9 cellular contexts compared by ENCODE assay signal in genomic region chr17:81924557-81925532, GRCh38. TPM values are rescaled to one million over a fixed set of nuclear protein-coding genes. Genes with fewer than 3 reads are reported as not detected.
A peak's percentile ranks its signal among the peaks of the same experiment; 100 is the strongest.
DNase-seq lines count a peak whose midpoint lies in the region; ATAC-seq and TF ChIP-seq lines count a peak whose summit lies in the region.
"Had no signal": no experiment of that assay in that cellular context is flagged by ENCODE, and none has a peak within 500 bp of the region (broad histone marks: within the 10 kb centered on the region; RNA-seq: fewer than 3 reads in every experiment).

No MANE protein-coding gene starts in this region.

- peaks cover 69% of the 10 kb centered on the region for H4K20me1 ChIP-seq in smooth muscle cell (ENCODE audit: low read depth)

- DNase-seq in SIG-M5 treated with dmso at 0.1 percent for 504 hours (lab: John Stamatoyannopoulos, UW; ENCODE audit: unreplicated experiment) (peak; percentile 44), SIG-M5 (lab: John Stamatoyannopoulos, UW) (no peak), T-cell (peak in 1 of 34 experiments; percentile 15), smooth muscle cell (lab: John Stamatoyannopoulos, UW; ENCODE audit: unreplicated experiment) (no peak), mesenteric fat pad (ENCODE audit: low spot score) (no peak), amygdala (lab: John Stamatoyannopoulos, UW) (no peak), cerebellar cortex (ENCODE audit: low spot score) (no peak)
- DNase-seq: SJCRH30 had no signal

- H3K4me3 ChIP-seq in gastroesophageal sphincter, result peak overlapping the region in 1 of 2 donors; percentile 6
- H3K4me3 ChIP-seq in smooth muscle cell, result no peak overlapping the region
- H3K4me3 ChIP-seq: SJCRH30 had no signal

- POLR2A ChIA-PET in T-cell (lab: Charles Lee), result interaction anchor here in 1 of 2 donors (0.5 to 0.6 kb wide), 2 partner anchors 28 to 1621 kb away, joined by 3 to 5 read pairs; no protein-coding TSS in a partner anchor

- no peaks in the 10 kb centered on the region for H3K9me3 Mint-ChIP-seq in T-cell

- no peaks in the 10 kb centered on the region for H3K36me3 Mint-ChIP-seq in T-cell

- ATAC-seq in T-cell (replicated peaks in 1 of 4) (no peak), gastroesophageal sphincter (no peak)

- no peaks in the 10 kb centered on the region for H3K9me3 ChIP-seq in gastroesophageal sphincter
- H3K9me3 ChIP-seq in smooth muscle cell (replicated peaks; ENCODE audit: low read depth), result no peaks in the 10 kb centered on the region
- H3K9me3 ChIP-seq: SJCRH30 had no signal

- no peak overlapping the region for H3K9ac ChIP-seq in smooth muscle cell (ENCODE audit: low read depth)

- peaks cover 10% of the 10 kb centered on the region for H3F3A ChIP-seq in smooth muscle cell (ENCODE audit: low read depth)

- H3K27me3 Mint-ChIP-seq in T-cell, result peaks cover 0 to 8% of the 10 kb centered on the region in 2 donors

- H2AFZ ChIP-seq in smooth muscle cell (ENCODE audit: low read depth), result no peak overlapping the region

- no peak for TF ChIP-seq CTCF in gastroesophageal sphincter (IDR thresholded peaks at IDR 0.05)
- no peak for TF ChIP-seq CTCF in smooth muscle cell (IDR thresholded peaks at IDR 0.05; ENCODE audit: borderline replicate concordance, insufficient read depth, poor library complexity, severe bottlenecking)

- peak overlapping the region; percentile 84 for H3K4me2 ChIP-seq in smooth muscle cell

- H3K27ac Mint-ChIP-seq in T-cell, result no peak overlapping the region

- H3K4me3 Mint-ChIP-seq in T-cell, result peak overlapping the region; percentile 62 to 90 (median 83)

- CTCF ChIA-PET in T-cell (lab: Charles Lee), result interaction anchor here in 1 of 2 donors (0.7 kb wide), 1 partner anchor 35 kb away, joined by 4 read pairs; no protein-coding TSS in a partner anchor

- H3K4me1 Mint-ChIP-seq in T-cell, result peaks cover 21 to 37% (median 22%) of the 10 kb centered on the region in 3 donors

- H3K36me3 ChIP-seq in gastroesophageal sphincter, result peaks cover 0 to 27% of the 10 kb centered on the region in 2 donors
- no peaks in the 10 kb centered on the region for H3K36me3 ChIP-seq in smooth muscle cell (ENCODE audit: low read depth)
- H3K36me3 ChIP-seq: SJCRH30 had no signal

- H3K27ac ChIP-seq in gastroesophageal sphincter, result peak overlapping the region in 3 of 4 donors; percentile 71 to 99 (median 98)
- peak overlapping the region; percentile 72 for H3K27ac ChIP-seq in smooth muscle cell (ENCODE audit: low read depth)
- H3K27ac ChIP-seq: SJCRH30 had no signal

- no peak for TF ChIP-seq POLR2A in gastroesophageal sphincter (IDR thresholded peaks at IDR 0.05)

- H3K79me2 ChIP-seq in smooth muscle cell (ENCODE audit: low read depth), result peaks cover 72% of the 10 kb centered on the region

- no peak for TF ChIP-seq EP300 in gastroesophageal sphincter (IDR thresholded peaks at IDR 0.05)

- H3K27me3 ChIP-seq in gastroesophageal sphincter (peaks cover 18% of the 10 kb centered on the region), smooth muscle cell (ENCODE audit: low read depth) (no peaks in the 10 kb centered on the region)
- H3K27me3 ChIP-seq: SJCRH30 had no signal

- H3K4me1 ChIP-seq in gastroesophageal sphincter, result peaks cover 0 to 78% (median 52%) of the 10 kb centered on the region in 3 donors
- H3K4me1 ChIP-seq in smooth muscle cell (ENCODE audit: low read depth), result peaks cover 32% of the 10 kb centered on the region

- WGBS in gastroesophageal sphincter (ENCODE audit: low coverage in 1 of 2), 2 donors, result 87% methylated on average over 4 of the region's 21 CpGs; no CpG with 5 or more reads in 1 of the 2 donors
- 63% methylated on average over 21 of the region's 21 CpGs for WGBS in smooth muscle cell (ENCODE audit: low lambda C conversion rate)

RNA-seq across cellular contexts. Expression of gene MAFG, which starts 2.7 kb away (rescaled TPM):
- 10 to 100 TPM; 10.6 to 24.8 (median 18.8) TPM for total RNA-seq in T-cell
- total RNA-seq in gastroesophageal sphincter, result 10 to 100 TPM; 18.8 to 39.3 (median 25.3) TPM
- 13.7 and 15.3 TPM in 2 replicates for total RNA-seq in smooth muscle cell
- 30.3 and 39.0 TPM in 2 replicates for polyA plus RNA-seq in smooth muscle cell
- total RNA-seq in mesenteric fat pad, result 29.7 TPM

RNA-seq across cellular contexts. Expression of gene SIRT7, which starts 6.9 kb away (rescaled TPM):
- 10 to 100 TPM; 54.3 to 96.2 (median 77.4) TPM for total RNA-seq in T-cell
- 10 to 100 TPM; 14.3 to 24.1 (median 18.3) TPM for total RNA-seq in gastroesophageal sphincter
- 9.5 and 19.9 TPM in 2 replicates for total RNA-seq in smooth muscle cell
- polyA plus RNA-seq in smooth muscle cell, result 10.1 and 27.9 TPM in 2 replicates
- 16.9 TPM for total RNA-seq in mesenteric fat pad

RNA-seq across cellular contexts. Expression of gene PYCR1, which starts 12.3 kb away (rescaled TPM):
- total RNA-seq in T-cell, result 10 to 100 TPM in 2 of 5 donors, 1 to 10 TPM in 2, under 1 TPM in 1; 0.93 to 15.4 (median 8.2) TPM
- total RNA-seq in gastroesophageal sphincter, result 1 to 10 TPM; 3.4 to 6.8 (median 5.1) TPM
- total RNA-seq in smooth muscle cell, result 144 and 157 TPM in 2 replicates
- polyA plus RNA-seq in smooth muscle cell, result 213 and 339 TPM in 2 replicates
- 9.5 TPM for total RNA-seq in mesenteric fat pad

RNA-seq across cellular contexts. Expression of gene PCYT2, which starts 13.6 kb away (rescaled TPM):
- total RNA-seq in T-cell (10 to 100 TPM; 24.5 to 55.2 (median 48.2) TPM), gastroesophageal sphincter (10 to 100 TPM; 18.4 to 45.8 (median 34.4) TPM), smooth muscle cell (10.3 and 11.4 TPM in 2 replicates), mesenteric fat pad (33.9 TPM)
- 27.9 and 50.6 TPM in 2 replicates for polyA plus RNA-seq in smooth muscle cell

RNA-seq across cellular contexts. Expression of gene MYADML2, which starts 22.2 kb away (rescaled TPM):
- total RNA-seq in T-cell (not detected), gastroesophageal sphincter (not detected), smooth muscle cell (not detected in 2 replicates), mesenteric fat pad (not detected)
- 0.82 TPM in 1 of 2 replicates, not detected in the other for polyA plus RNA-seq in smooth muscle cell
